Comparison of ENCODE assay signal across 1 cellular context in genomic region chr3:49493901-49494300, GRCh38.
TF ChIP-seq lines count a peak whose summit lies in the region.

No MANE protein-coding gene starts in this region.

TF ChIP-seq in GM23338, 12 proteins besides CTCF, POLR2A, EP300 and RAD21 (continued from another document):
- TF ChIP-seq, protein P1, sequence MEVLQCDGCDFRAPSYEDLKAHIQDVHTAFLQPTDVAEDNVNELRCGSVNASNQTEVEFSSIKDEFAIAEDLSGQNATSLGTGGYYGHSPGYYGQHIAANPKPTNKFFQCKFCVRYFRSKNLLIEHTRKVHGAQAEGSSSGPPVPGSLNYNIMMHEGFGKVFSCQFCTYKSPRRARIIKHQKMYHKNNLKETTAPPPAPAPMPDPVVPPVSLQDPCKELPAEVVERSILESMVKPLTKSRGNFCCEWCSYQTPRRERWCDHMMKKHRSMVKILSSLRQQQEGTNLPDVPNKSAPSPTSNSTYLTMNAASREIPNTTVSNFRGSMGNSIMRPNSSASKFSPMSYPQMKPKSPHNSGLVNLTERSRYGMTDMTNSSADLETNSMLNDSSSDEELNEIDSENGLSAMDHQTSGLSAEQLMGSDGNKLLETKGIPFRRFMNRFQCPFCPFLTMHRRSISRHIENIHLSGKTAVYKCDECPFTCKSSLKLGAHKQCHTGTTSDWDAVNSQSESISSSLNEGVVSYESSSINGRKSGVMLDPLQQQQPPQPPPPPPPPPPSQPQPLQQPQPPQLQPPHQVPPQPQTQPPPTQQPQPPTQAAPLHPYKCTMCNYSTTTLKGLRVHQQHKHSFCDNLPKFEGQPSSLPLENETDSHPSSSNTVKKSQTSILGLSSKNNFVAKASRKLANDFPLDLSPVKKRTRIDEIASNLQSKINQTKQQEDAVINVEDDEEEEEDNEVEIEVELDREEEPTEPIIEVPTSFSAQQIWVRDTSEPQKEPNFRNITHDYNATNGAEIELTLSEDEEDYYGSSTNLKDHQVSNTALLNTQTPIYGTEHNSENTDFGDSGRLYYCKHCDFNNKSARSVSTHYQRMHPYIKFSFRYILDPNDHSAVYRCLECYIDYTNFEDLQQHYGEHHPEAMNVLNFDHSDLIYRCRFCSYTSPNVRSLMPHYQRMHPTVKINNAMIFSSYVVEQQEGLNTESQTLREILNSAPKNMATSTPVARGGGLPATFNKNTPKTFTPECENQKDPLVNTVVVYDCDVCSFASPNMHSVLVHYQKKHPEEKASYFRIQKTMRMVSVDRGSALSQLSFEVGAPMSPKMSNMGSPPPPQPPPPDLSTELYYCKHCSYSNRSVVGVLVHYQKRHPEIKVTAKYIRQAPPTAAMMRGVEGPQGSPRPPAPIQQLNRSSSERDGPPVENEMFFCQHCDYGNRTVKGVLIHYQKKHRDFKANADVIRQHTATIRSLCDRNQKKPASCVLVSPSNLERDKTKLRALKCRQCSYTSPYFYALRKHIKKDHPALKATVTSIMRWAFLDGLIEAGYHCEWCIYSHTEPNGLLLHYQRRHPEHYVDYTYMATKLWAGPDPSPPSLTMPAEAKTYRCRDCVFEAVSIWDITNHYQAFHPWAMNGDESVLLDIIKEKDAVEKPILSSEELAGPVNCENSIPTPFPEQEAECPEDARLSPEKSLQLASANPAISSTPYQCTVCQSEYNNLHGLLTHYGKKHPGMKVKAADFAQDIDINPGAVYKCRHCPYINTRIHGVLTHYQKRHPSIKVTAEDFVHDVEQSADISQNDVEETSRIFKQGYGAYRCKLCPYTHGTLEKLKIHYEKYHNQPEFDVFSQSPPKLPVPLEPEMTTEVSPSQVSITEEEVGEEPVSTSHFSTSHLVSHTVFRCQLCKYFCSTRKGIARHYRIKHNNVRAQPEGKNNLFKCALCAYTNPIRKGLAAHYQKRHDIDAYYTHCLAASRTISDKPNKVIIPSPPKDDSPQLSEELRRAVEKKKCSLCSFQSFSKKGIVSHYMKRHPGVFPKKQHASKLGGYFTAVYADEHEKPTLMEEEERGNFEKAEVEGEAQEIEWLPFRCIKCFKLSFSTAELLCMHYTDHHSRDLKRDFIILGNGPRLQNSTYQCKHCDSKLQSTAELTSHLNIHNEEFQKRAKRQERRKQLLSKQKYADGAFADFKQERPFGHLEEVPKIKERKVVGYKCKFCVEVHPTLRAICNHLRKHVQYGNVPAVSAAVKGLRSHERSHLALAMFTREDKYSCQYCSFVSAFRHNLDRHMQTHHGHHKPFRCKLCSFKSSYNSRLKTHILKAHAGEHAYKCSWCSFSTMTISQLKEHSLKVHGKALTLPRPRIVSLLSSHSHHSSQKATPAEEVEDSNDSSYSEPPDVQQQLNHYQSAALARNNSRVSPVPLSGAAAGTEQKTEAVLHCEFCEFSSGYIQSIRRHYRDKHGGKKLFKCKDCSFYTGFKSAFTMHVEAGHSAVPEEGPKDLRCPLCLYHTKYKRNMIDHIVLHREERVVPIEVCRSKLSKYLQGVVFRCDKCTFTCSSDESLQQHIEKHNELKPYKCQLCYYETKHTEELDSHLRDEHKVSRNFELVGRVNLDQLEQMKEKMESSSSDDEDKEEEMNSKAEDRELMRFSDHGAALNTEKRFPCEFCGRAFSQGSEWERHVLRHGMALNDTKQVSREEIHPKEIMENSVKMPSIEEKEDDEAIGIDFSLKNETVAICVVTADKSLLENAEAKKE (CRISPR knock-in tag; IDR thresholded peaks at IDR 0.05), result no peak
- no peak for TF ChIP-seq ETS1 (IDR thresholded peaks at IDR 0.05)
- no peak for TF ChIP-seq NANOG (IDR thresholded peaks at IDR 0.05; ENCODE audit: borderline replicate concordance)
- TF ChIP-seq EZH2phosphoT487 (IDR thresholded peaks at IDR 0.05; ENCODE audit: unreplicated experiment), result no peak
- TF ChIP-seq, protein P2, sequence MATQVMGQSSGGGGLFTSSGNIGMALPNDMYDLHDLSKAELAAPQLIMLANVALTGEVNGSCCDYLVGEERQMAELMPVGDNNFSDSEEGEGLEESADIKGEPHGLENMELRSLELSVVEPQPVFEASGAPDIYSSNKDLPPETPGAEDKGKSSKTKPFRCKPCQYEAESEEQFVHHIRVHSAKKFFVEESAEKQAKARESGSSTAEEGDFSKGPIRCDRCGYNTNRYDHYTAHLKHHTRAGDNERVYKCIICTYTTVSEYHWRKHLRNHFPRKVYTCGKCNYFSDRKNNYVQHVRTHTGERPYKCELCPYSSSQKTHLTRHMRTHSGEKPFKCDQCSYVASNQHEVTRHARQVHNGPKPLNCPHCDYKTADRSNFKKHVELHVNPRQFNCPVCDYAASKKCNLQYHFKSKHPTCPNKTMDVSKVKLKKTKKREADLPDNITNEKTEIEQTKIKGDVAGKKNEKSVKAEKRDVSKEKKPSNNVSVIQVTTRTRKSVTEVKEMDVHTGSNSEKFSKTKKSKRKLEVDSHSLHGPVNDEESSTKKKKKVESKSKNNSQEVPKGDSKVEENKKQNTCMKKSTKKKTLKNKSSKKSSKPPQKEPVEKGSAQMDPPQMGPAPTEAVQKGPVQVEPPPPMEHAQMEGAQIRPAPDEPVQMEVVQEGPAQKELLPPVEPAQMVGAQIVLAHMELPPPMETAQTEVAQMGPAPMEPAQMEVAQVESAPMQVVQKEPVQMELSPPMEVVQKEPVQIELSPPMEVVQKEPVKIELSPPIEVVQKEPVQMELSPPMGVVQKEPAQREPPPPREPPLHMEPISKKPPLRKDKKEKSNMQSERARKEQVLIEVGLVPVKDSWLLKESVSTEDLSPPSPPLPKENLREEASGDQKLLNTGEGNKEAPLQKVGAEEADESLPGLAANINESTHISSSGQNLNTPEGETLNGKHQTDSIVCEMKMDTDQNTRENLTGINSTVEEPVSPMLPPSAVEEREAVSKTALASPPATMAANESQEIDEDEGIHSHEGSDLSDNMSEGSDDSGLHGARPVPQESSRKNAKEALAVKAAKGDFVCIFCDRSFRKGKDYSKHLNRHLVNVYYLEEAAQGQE (IDR thresholded peaks at IDR 0.05; ENCODE audit: unreplicated experiment), result no peak
- no peak for TF ChIP-seq POLR2AphosphoS5 (IDR thresholded peaks at IDR 0.05; ENCODE audit: low read depth)
